24 cellular contexts compared by ENCODE assay signal in the genomic region with DNA sequence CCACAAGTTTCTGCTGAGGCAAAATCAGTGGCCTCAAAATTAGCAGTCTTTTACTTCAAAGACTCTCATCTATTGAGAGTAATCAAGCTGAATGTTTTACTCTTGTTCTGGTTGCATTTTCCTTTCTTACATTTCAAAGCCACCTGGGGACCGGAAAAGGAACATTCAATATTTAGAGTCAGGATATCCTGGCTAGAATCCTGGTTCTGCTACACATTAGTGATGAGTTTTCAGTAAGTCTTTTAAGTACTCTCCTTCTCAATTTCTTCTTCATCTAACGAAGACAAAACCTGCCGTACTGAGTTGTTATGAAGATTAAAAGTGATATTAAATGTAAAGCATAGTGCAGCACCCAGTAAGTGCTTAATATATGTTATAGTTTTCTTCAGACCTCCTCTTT. TPM values are rescaled to one million over a fixed set of nuclear protein-coding genes. Genes with fewer than 3 reads are reported as not detected.
DNase-seq lines count a peak whose midpoint lies in the region; ATAC-seq, FAIRE-seq and TF ChIP-seq lines count a peak whose summit lies in the region.
"Had no signal": no experiment of that assay in that cellular context is flagged by ENCODE, and none has a peak within 500 bp of the region (broad histone marks: within the 10 kb centered on the region; RNA-seq: fewer than 3 reads in every experiment).

No MANE protein-coding gene starts in this region.

- no peak overlapping the region for H3K4me2 ChIP-seq in GM23248 (ENCODE audit: unreplicated experiment)
- peak overlapping the region; percentile 68 for H3K4me2 ChIP-seq in K562 (ENCODE audit: insufficient read depth, low read length)
- H3K4me2 ChIP-seq: PC-9 had no signal

- no peak for TF ChIP-seq RAD21 in K562 (CRISPR knock-in tag; conservative IDR thresholded peaks at IDR 0.05 in 1 of 2, IDR thresholded peaks at IDR 0.05 in 1 of 2)

- H2AFZ ChIP-seq in GM23248 (peak overlapping the region; percentile 3; the same call in 1 of the 2 replicates), K562 (ENCODE audit: low read depth, low read length) (peak overlapping the region; percentile 88)
- H2AFZ ChIP-seq: PC-9 had no signal

- TF ChIP-seq POLR2A in K562 (conservative IDR thresholded peaks at IDR 0.05), result no peak
- TF ChIP-seq POLR2A in esophagus muscularis mucosa (IDR thresholded peaks at IDR 0.05; ENCODE audit: low read depth), result no peak

- BruUV-seq in A673 (replicated peaks; lab: Mats Ljungman, UMichigan) (no TSS peak), K562 (replicated peaks; lab: Mats Ljungman, UMichigan) (no TSS peak)

- no peak for ATAC-seq in K562
- ATAC-seq in esophagus mucosa, result no peak
- no peak for ATAC-seq in effector memory CD8-positive, alpha-beta T cell (replicated peaks)
- ATAC-seq: Right ventricle myocardium inferior, SK-N-SH treated with all-trans-retinoic acid at 6 μM for 48 hours had no signal

- H3K4me3 ChIP-seq in A673 (ENCODE audit: low read depth, low read length, poor library complexity, severe bottlenecking), result no peak overlapping the region
- H3K4me3 ChIP-seq in GM23248, result no peak overlapping the region
- no peak overlapping the region for H3K4me3 ChIP-seq in K562
- H3K4me3 ChIP-seq in esophagus muscularis mucosa, result no peak overlapping the region
- H3K4me3 ChIP-seq: PC-9, SJCRH30 had no signal

- no peak overlapping the region for H3K4me3 Mint-ChIP-seq in effector memory CD8-positive, alpha-beta T cell

- 96 to 99% methylated on average over 3 of the region's 3 CpGs for WGBS in GM23248 (ENCODE audit: low coverage in 1 of 2, low lambda C conversion rate in 2 of 2, missing lambda C conversion rate in 2 of 2), 2 experiments
- WGBS in K562 (ENCODE audit: insufficient coverage, low coverage, missing lambda C conversion rate), result 24% methylated on average over 3 of the region's 3 CpGs
- WGBS in esophagus muscularis mucosa, result 39% methylated on average over 3 of the region's 3 CpGs

- H3K36me3 ChIP-seq in A673 (ENCODE audit: insufficient read depth, low read length, poor library complexity, severe bottlenecking) (no peaks in the 10 kb centered on the region), GM23248 (ENCODE audit: low read depth) (no peaks in the 10 kb centered on the region), K562 (ENCODE audit: control insufficient read depth, insufficient read depth, low read length) (no peaks in the 10 kb centered on the region), esophagus muscularis mucosa (no peaks in the 10 kb centered on the region)
- H3K36me3 ChIP-seq: SJCRH30 had no signal

- FAIRE-seq in K562 (lab: Jason Lieb, UNC), result no peak

- H3K9me1 ChIP-seq in K562 (ENCODE audit: control insufficient read depth, insufficient read depth, low read length), result no peaks in the 10 kb centered on the region

- peaks cover 29% of the 10 kb centered on the region for H3K4me1 ChIP-seq in A673 (ENCODE audit: insufficient read depth, low read length, poor library complexity, severe bottlenecking)
- H3K4me1 ChIP-seq in GM23248 (ENCODE audit: insufficient read depth), result peaks cover 29% of the 10 kb centered on the region
- H3K4me1 ChIP-seq in K562 (replicated peaks in 1 of 2; ENCODE audit: control insufficient read depth in 2 of 2, insufficient read depth in 2 of 2, low read length in 2 of 2), result peaks cover 36 to 66% of the 10 kb centered on the region in 2 experiments
- peaks cover 0 to 32% (median 24%) of the 10 kb centered on the region in 4 donors for H3K4me1 ChIP-seq in esophagus muscularis mucosa

- H3K9me3 ChIP-seq in A673 (ENCODE audit: low read depth, low read length, poor library complexity, severe bottlenecking) (peaks cover 5% of the 10 kb centered on the region), GM23248 (ENCODE audit: low read depth) (no peaks in the 10 kb centered on the region), K562 (replicated peaks; ENCODE audit: control insufficient read depth, insufficient read depth, low read depth, low read length) (peaks cover 8% of the 10 kb centered on the region), esophagus muscularis mucosa (peaks cover 0 to 5% (median 0%) of the 10 kb centered on the region in 4 donors)
- H3K9me3 ChIP-seq: SJCRH30 had no signal

- H3F3A ChIP-seq in GM23248 (ENCODE audit: insufficient read depth), result peaks cover 18% of the 10 kb centered on the region

- H3K9ac ChIP-seq in GM23248 (no peak overlapping the region), K562 (ENCODE audit: insufficient read depth in 1 of 2, low read depth in 2 of 2, low read length in 2 of 2) (peak overlapping the region in 1 of 2 experiments; percentile 36; a peak in 1 of 4 replicates)

- H3K27ac ChIP-seq in A673 (ENCODE audit: low read depth, low read length, poor library complexity, severe bottlenecking) (no peak overlapping the region), GM23248 (no peak overlapping the region), K562 (ENCODE audit: extremely low read depth, low read depth, low read length) (peak overlapping the region; percentile 53; the same call in 2 of the 3 replicates), esophagus muscularis mucosa (replicated peaks in 1 of 4) (peak overlapping the region in 3 of 4 donors; percentile 1 to 70 (median 28))
- H3K27ac ChIP-seq: HL-60, PC-9, SJCRH30 had no signal

- H4K20me1 ChIP-seq in GM23248 (ENCODE audit: insufficient read depth), result no peaks in the 10 kb centered on the region
- no peaks in the 10 kb centered on the region for H4K20me1 ChIP-seq in K562 (replicated peaks; ENCODE audit: control insufficient read depth, insufficient read depth, low read length)

- no peak for TF ChIP-seq EP300 in K562 (IDR thresholded peaks at IDR 0.05; ENCODE audit: low read length)
- TF ChIP-seq EP300 in esophagus muscularis mucosa (IDR thresholded peaks at IDR 0.05), result no peak

- in situ Hi-C loops in GM23248 (cut with MboI), result no loop called here
- in situ Hi-C loops in K562 (cut with MboI), result no loop called here

- H3K27ac Mint-ChIP-seq in effector memory CD8-positive, alpha-beta T cell, result no peak overlapping the region

- no peaks in the 10 kb centered on the region for H3K9me2 ChIP-seq in GM23248 (ENCODE audit: insufficient read depth)

- no peaks in the 10 kb centered on the region for H3K36me3 Mint-ChIP-seq in effector memory CD8-positive, alpha-beta T cell (ENCODE audit: insufficient read depth)

- no peaks in the 10 kb centered on the region for H3K4me1 Mint-ChIP-seq in effector memory CD8-positive, alpha-beta T cell (ENCODE audit: low read depth in 2 of 2)

- peaks cover 0 to 6% of the 10 kb centered on the region in 2 donors for H3K9me3 Mint-ChIP-seq in effector memory CD8-positive, alpha-beta T cell

- intact Hi-C loops in A673 (cut with micrococcal nuclease; ENCODE audit: unreplicated experiment) (no loop called here), K562 (cut with micrococcal nuclease) (no loop called here), esophagus muscularis mucosa (cut with DNase I) (no loop called here)

- H3K27me3 Mint-ChIP-seq in effector memory CD8-positive, alpha-beta T cell, result no peaks in the 10 kb centered on the region

- POLR2A ChIA-PET in A673 (lab: Charles Lee; ENCODE audit: low non-redundant PET), result interaction anchor here (0.6 kb wide), 1 partner anchor 82 kb away, joined by 4 read pairs; no protein-coding TSS in a partner anchor
- POLR2A ChIA-PET in K562 (lab: Yijun Ruan, JAX), result interaction anchor here (0.8 to 1.4 kb wide), 5 partner anchors 9 to 759 kb away, joined by 3 to 8 read pairs (median 3); no protein-coding TSS in a partner anchor

- H3K79me2 ChIP-seq in GM23248 (ENCODE audit: insufficient read depth) (no peaks in the 10 kb centered on the region), K562 (ENCODE audit: control insufficient read depth, insufficient read depth, low read length) (no peaks in the 10 kb centered on the region)

- TF ChIP-seq CTCF in A673 (conservative IDR thresholded peaks at IDR 0.05; ENCODE audit: low read depth, low read length), result no peak
- TF ChIP-seq CTCF in K562 (IDR thresholded peaks at IDR 0.05 in 2 of 3, conservative IDR thresholded peaks at IDR 0.05 in 1 of 3; ENCODE audit: insufficient read depth in 2 of 3, low read depth in 1 of 3, low read length in 3 of 3), result no peak
- no peak for TF ChIP-seq CTCF in esophagus muscularis mucosa (IDR thresholded peaks at IDR 0.05)

- H3K27me3 ChIP-seq in A673 (replicated peaks; ENCODE audit: insufficient read depth, low read depth, low read length, poor library complexity) (no peaks in the 10 kb centered on the region), GM23248 (replicated peaks; ENCODE audit: insufficient read depth) (no peaks in the 10 kb centered on the region), K562 (ENCODE audit: control insufficient read depth in 2 of 2, insufficient read depth in 2 of 2, low read length in 2 of 2) (no peaks in the 10 kb centered on the region), esophagus muscularis mucosa (no peaks in the 10 kb centered on the region)
- H3K27me3 ChIP-seq: SJCRH30 had no signal

- CTCF ChIA-PET in A673 (lab: Charles Lee), result no interaction called here
- CTCF ChIA-PET in K562 (lab: Yijun Ruan, JAX; ENCODE audit: low intra/inter-chr PET ratio), result no interaction called here

- peak; percentile 31 for DNase-seq in A673 (ENCODE audit: low spot score)
- DNase-seq in GM23248, result no peak
- no peak for DNase-seq in K562 (ENCODE audit: extremely low read depth in 1 of 4, low spot score in 3 of 4)
- DNase-seq in esophagus muscularis mucosa (ENCODE audit: extremely low spot score), result no peak
- no peak for DNase-seq in C1 segment of cervical spinal cord (lab: John Stamatoyannopoulos, UW)
- no peak for DNase-seq in effector memory CD8-positive, alpha-beta T cell
- no peak for DNase-seq in NCI-H1417 (lab: John Stamatoyannopoulos, UW)
- DNase-seq: DMS153; DND-41; H7; Karpas-422; NCI-H1092; NCI-H1436; NCI-H187 treated with DMSO at 0.1 percent for 48 hours; NCI-H2171 treated with DMSO at 0.1 percent for 48 hours; NCI-H524 treated with DMSO at 0.1 percent for 48 hours; NK-92 treated with Interleukin-12 subunit alpha and Interleukin-12 subunit beta, amount 100 ng/mL, for 24 hours; PC-9; SJCRH30 had no signal

RNA-seq across cellular contexts. Expression of a gene that starts 52.4 kb away (rescaled TPM):
- total RNA-seq in A673 (2021) (0.09 and 0.21 TPM in 2 replicates), K562 (2014; rRNA removed) (not detected in 2 replicates), K562 (2014; rRNA removed; fragmentation: Illumina TruSeq; extraction: Trizol) (0.07 and 0.10 TPM in 2 replicates), K562 (2015; rRNA removed; fragmentation: Illumina TruSeq; extraction: Trizol) (not detected in 2 replicates), K562 (2021) (not detected in 2 replicates), esophagus muscularis mucosa (1 to 10 TPM in 2 of 4 donors, under 1 TPM in 1, not detected in 1; 0.75 to 2.6 (median 1.7) TPM), esophagus mucosa (1.1 TPM)
- not detected in 2 replicates for total RNA-seq in GM23248 (2014; rRNA removed; shearing (Covaris generic))
- polyA plus RNA-seq in GM23248 (2016; fragmentation: Nextera tagmentation; extraction: Ambion mirVana) (0.08 and 0.16 TPM in 2 replicates), K562 (2011; rRNA removed) (not detected in 2 replicates), K562 (2014; fragmentation: Illumina TruSeq; extraction: Trizol) (0.06 TPM in 1 of 2 replicates, not detected in the other), K562 (2014; fragmentation: Nextera tagmentation; extraction: Ambion mirVana) (under 1 TPM; 0.06 to 0.13 TPM), K562 (2014; rRNA removed) (0.12 TPM in 1 of 2 replicates, not detected in the other)
- total RNA-seq in K562 (2011; cell fraction: chromatin; rRNA removed; ENCODE audit: low replicate concordance), result not detected in 2 replicates
- total RNA-seq in K562 (2011; cell fraction: nucleolus; rRNA removed), result not detected in 2 replicates
- 0.29 TPM in 1 of 2 replicates, not detected in the other for total RNA-seq in K562 (2011; cell fraction: nucleoplasm; rRNA removed)
- polyA plus RNA-seq in K562 (2011; cell fraction: cytosol; rRNA removed), result 0.03 TPM in 1 of 2 replicates, not detected in the other
- not detected in 2 replicates for polyA plus RNA-seq in K562 (2011; cell fraction: nucleus; rRNA removed)
- 0.09 and 0.18 TPM in 2 replicates for polyA plus RNA-seq in K562 (2012)
- polyA minus RNA-seq in K562 (2011; rRNA and poly(A)+ RNA removed), result 0.21 TPM in 1 of 2 replicates, not detected in the other
- polyA minus RNA-seq in K562 (2011; cell fraction: cytosol; rRNA and poly(A)+ RNA removed), result not detected in 2 replicates
- not detected in 2 replicates for polyA minus RNA-seq in K562 (2011; cell fraction: nucleus; rRNA and poly(A)+ RNA removed)
- total RNA-seq: A172, H7, SJCRH30 had no signal

Comparison
In these comparisons a context has a peak if more than half of its experiments do, and no peak if none do; other contexts are left out.
1. H3K27ac ChIP-seq: peak in K562 (single experiment) and esophagus muscularis mucosa (3 of 4); none in A673 (single experiment) and GM23248 (single experiment).